In the genomic region with DNA sequence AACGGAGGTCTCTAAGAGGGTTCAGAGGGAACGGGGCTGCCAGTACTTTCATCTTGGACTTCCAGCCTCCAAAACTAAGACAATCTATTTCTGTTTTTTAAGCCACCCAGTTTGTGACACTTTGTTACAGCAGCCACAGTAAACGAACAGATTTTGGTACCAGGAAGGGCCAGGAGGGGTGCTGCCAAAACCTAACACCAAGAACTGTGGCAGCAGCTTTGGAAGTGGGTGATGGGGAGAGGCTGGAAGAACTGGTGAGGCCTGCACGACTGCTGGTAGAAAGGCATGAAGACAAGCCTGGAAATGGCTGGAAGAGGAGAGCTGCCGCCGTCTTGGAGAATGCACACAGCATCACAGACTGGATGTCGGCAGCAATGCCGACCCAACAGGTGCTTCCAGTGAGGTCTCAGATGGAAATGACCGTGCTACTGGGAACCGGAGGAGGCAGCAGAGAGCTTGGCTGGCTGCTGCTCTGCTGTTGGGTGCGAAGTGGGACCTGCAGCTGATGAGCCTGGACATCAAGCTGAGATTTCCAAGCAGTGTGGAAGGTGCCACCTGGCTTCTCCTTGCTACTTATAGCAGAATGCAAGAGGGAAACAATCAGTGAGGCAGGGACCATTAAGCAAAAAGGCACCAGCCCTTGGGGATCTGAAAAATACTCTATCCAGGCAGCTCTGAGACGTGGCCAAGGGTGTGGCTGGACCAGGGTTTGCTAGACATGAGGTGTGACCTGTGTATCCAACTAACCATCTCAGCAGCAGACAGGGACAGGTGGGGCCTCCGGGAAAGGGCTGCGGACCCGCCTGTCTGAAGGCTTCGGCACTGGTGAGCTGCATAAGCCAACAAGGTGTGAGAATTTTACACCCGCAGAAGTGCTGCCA, we compare ENCODE assay signal across 8 cellular contexts. TPM values are rescaled to one million over a fixed set of nuclear protein-coding genes. Genes with fewer than 3 reads are reported as not detected.
A peak's percentile ranks its signal among the peaks of the same experiment; 100 is the strongest.
DNase-seq lines count a peak whose midpoint lies in the region; ATAC-seq, FAIRE-seq and TF ChIP-seq lines count a peak whose summit lies in the region.

No MANE protein-coding gene starts in this region.

- peak; percentile 71 for ATAC-seq in T-helper 17 cell

- no peak for TF ChIP-seq EP300 in stomach (IDR thresholded peaks at IDR 0.05)

- H3K4me3 ChIP-seq in HFF-Myc (replicated peaks; ENCODE audit: low read depth, low read length) = no peak overlapping the region
- no peak overlapping the region for H3K4me3 ChIP-seq in stomach

- DNase-seq in NCI-H1092 (lab: John Stamatoyannopoulos, UW) (peak; percentile 15), NCI-H1092 treated with DMSO at 0.1 percent for 48 hours (lab: John Stamatoyannopoulos, UW) (no peak), HFF-Myc (ENCODE audit: extremely low read depth, low read depth) (no peak), T-helper 17 cell (no peak), germinal center (ENCODE audit: low spot score) (peak; percentile 56), stomach (peak; percentile 53), EL (no peak), GM19239 (ENCODE audit: insufficient read length, low spot score) (no peak)

- no peak overlapping the region for H3K27ac ChIP-seq in stomach

- H3K27ac Mint-ChIP-seq in T-helper 17 cell = no peak overlapping the region

- H3K36me3 Mint-ChIP-seq in T-helper 17 cell (ENCODE audit: low read depth) = no peaks in the 10 kb centered on the region

- no peak for FAIRE-seq in GM19239 (lab: Jason Lieb, UNC)

- WGBS in stomach, 5 donors = 47 to 56% (median 51%) methylated on average over 17 of the region's 17 CpGs

- H3K9me3 ChIP-seq in T-helper 17 cell (ENCODE audit: control insufficient read depth, low read length, poor library complexity, severe bottlenecking) (no peaks in the 10 kb centered on the region), stomach (no peaks in the 10 kb centered on the region)

- H3K27me3 ChIP-seq in stomach = peaks cover 0 to 31% (median 16%) of the 10 kb centered on the region in 3 donors

- peaks cover 18 to 44% (median 39%) of the 10 kb centered on the region in 4 donors for H3K4me1 ChIP-seq in stomach

- H3K27me3 Mint-ChIP-seq in T-helper 17 cell = peaks cover 10% of the 10 kb centered on the region

- intact Hi-C loops in stomach (cut with DNase I; ENCODE audit: low total_unique reads) = no loop called here

- TF ChIP-seq POLR2A in stomach (IDR thresholded peaks at IDR 0.05) = no peak

- peaks cover 34 to 50% (median 41%) of the 10 kb centered on the region in 4 donors for H3K36me3 ChIP-seq in stomach

- H3K4me3 Mint-ChIP-seq in T-helper 17 cell = peak overlapping the region; percentile 41

- peak; percentile 62 for TF ChIP-seq CTCF in HFF-Myc (IDR thresholded peaks at IDR 0.05; ENCODE audit: low read depth, low read length, missing control alignments)
- peak in 4 of 7 experiments; percentile 35 to 49 (median 40) for TF ChIP-seq CTCF in stomach (IDR thresholded peaks at IDR 0.05)

- no peaks in the 10 kb centered on the region for H3K4me1 Mint-ChIP-seq in T-helper 17 cell

RNA-seq across cellular contexts. Expression of a gene that starts 4.7 kb away (rescaled TPM):
- total RNA-seq in T-helper 17 cell (not detected), stomach (not detected)
- not detected for polyA plus RNA-seq in stomach

RNA-seq across cellular contexts. Expression of a gene that starts 6.7 kb away (rescaled TPM):
- total RNA-seq in T-helper 17 cell = not detected
- 100 to 1,000 TPM in 1 of 5 donors, 10 to 100 TPM in 1, 1 to 10 TPM in 1, not detected in 2; 2.6 to 440 (median 11.2) TPM for total RNA-seq in stomach
- 1 to 10 TPM in 2 of 3 donors, under 1 TPM in 1; 1.00 to 7.7 (median 3.7) TPM for polyA plus RNA-seq in stomach

RNA-seq across cellular contexts. Expression of a gene that starts 11.8 kb away (rescaled TPM):
- 100 to 1,000 TPM; 114 to 116 TPM for total RNA-seq in T-helper 17 cell
- 100 to 1,000 TPM in 1 of 5 donors, 10 to 100 TPM in 4; 35.8 to 147 (median 42.9) TPM for total RNA-seq in stomach
- polyA plus RNA-seq in stomach = 10 to 100 TPM; 26.1 to 45.0 (median 40.7) TPM

RNA-seq across cellular contexts. Expression of a gene that starts 11.9 kb away (rescaled TPM):
- total RNA-seq in T-helper 17 cell (10 to 100 TPM; 39.4 to 48.3 TPM), stomach (100 to 1,000 TPM in 2 of 5 donors, 10 to 100 TPM in 3; 28.1 to 154 (median 81.4) TPM)
- polyA plus RNA-seq in stomach = 100 to 1,000 TPM; 118 to 146 (median 135) TPM

RNA-seq across cellular contexts. Expression of a gene that starts 24.0 kb away (rescaled TPM):
- total RNA-seq in T-helper 17 cell (1 to 10 TPM; 5.7 to 6.3 TPM), stomach (100 to 1,000 TPM in 1 of 5 donors, 10 to 100 TPM in 3, 1 to 10 TPM in 1; 8.8 to 161 (median 25.0) TPM)
- 10 to 100 TPM; 23.5 to 36.9 (median 24.3) TPM for polyA plus RNA-seq in stomach

Comparison
In these comparisons a context has a peak if more than half of its experiments do, and no peak if none do; other contexts are left out.
1. DNase-seq: peak in NCI-H1092 (single experiment), germinal center (single experiment) and stomach (single experiment); none in NCI-H1092 treated with DMSO at 0.1 percent for 48 hours (single experiment), HFF-Myc (single experiment), T-helper 17 cell (0 of 3), EL (single experiment) and GM19239 (single experiment).